Comparison of ENCODE assay signal across 22 cellular contexts in the genomic region with DNA sequence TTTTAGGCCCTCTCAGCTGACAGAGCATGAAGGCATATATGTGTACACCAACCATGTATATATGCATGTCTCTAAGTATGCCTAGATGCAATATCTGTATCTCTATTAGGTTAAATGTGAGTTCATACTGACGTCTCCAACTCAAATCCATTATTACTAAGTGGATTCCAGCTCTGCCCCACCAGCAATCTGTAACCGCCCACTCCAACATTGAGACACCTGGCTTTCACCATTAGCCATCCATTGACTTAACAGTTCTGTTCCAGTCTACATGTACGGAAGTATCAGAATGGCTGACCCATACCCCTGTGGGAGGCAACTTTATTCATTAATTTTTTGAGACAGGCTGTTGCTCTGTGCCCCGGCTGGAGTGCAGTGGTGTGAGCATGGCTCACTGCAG. TPM values are rescaled to one million over a fixed set of nuclear protein-coding genes. Genes with fewer than 3 reads are reported as not detected.
DNase-seq lines count a peak whose midpoint lies in the region; ATAC-seq and TF ChIP-seq lines count a peak whose summit lies in the region.
"Had no signal": no experiment of that assay in that cellular context is flagged by ENCODE, and none has a peak within 500 bp of the region (broad histone marks: within the 10 kb centered on the region; RNA-seq: fewer than 3 reads in every experiment).

No MANE protein-coding gene starts in this region.

- no peaks in the 10 kb centered on the region for H3K36me3 ChIP-seq in breast epithelium
- H3K36me3 ChIP-seq in transverse colon = no peaks in the 10 kb centered on the region
- H3K36me3 ChIP-seq in CD8-positive, alpha-beta T cell (ENCODE audit: insufficient read depth, low read length) = no peaks in the 10 kb centered on the region
- H3K36me3 ChIP-seq in upper lobe of left lung = no peaks in the 10 kb centered on the region
- H3K36me3 ChIP-seq: sigmoid colon had no signal

- no peak for TF ChIP-seq EP300 in transverse colon (IDR thresholded peaks at IDR 0.05; ENCODE audit: low read depth)
- no peak for TF ChIP-seq EP300 in upper lobe of left lung (IDR thresholded peaks at IDR 0.05)

- H3K9me3 Mint-ChIP-seq in MCF 10A (ENCODE audit: unreplicated experiment) (no peaks in the 10 kb centered on the region), mesothelial cell of epicardium (no peaks in the 10 kb centered on the region)
- no peaks in the 10 kb centered on the region for H3K9me3 Mint-ChIP-seq in CD8-positive, alpha-beta T cell
- H3K9me3 Mint-ChIP-seq: activated naive CD4-positive, alpha-beta T cell treated with anti-CD3 and anti-CD28 coated beads for 36 hours; activated T-cell treated with anti-CD3 and anti-CD28 coated beads, Interleukin-2, amount 50 U/mL, for 72 hours had no signal

- 79% methylated on average over 4 of the region's 4 CpGs; no CpG with 5 or more reads in 1 of the 2 donors for WGBS in transverse colon (ENCODE audit: low coverage in 1 of 2), 2 donors
- WGBS in upper lobe of left lung, 2 donors = 84 to 86% methylated on average over 4 of the region's 4 CpGs

- in situ Hi-C loops in transverse colon (cut with MboI; ENCODE audit: low pct_ligation_motif_present in 1 of 4, low pct_unique_long_range_greater_than_20kb in 1 of 4, low sequenced_read_pairs in 3 of 4) = no loop called here

- TF ChIP-seq CTCF in MCF 10A (IDR thresholded peaks at IDR 0.05; ENCODE audit: unreplicated experiment) = no peak
- no peak for TF ChIP-seq CTCF in breast epithelium (IDR thresholded peaks at IDR 0.05)
- TF ChIP-seq CTCF in epithelial cell of esophagus (IDR thresholded peaks at IDR 0.05; ENCODE audit: insufficient read depth, low read depth, low read length, missing control alignments) = no peak
- no peak for TF ChIP-seq CTCF in mesothelial cell of epicardium (IDR thresholded peaks at IDR 0.05; ENCODE audit: unreplicated experiment)
- no peak for TF ChIP-seq CTCF in transverse colon (IDR thresholded peaks at IDR 0.05)
- no peak for TF ChIP-seq CTCF in CD8-positive, alpha-beta T cell (IDR thresholded peaks at IDR 0.05)
- TF ChIP-seq CTCF in upper lobe of left lung (IDR thresholded peaks at IDR 0.05) = no peak

- H3K4me1 ChIP-seq in breast epithelium = peaks cover 0 to 5% of the 10 kb centered on the region in 2 donors
- peaks cover 0 to 24% (median 20%) of the 10 kb centered on the region in 4 donors for H3K4me1 ChIP-seq in transverse colon
- H3K4me1 ChIP-seq in CD8-positive, alpha-beta T cell (ENCODE audit: insufficient read depth, low read length) = no peaks in the 10 kb centered on the region
- H3K4me1 ChIP-seq in upper lobe of left lung = peaks cover 26 to 46% (median 33%) of the 10 kb centered on the region in 4 donors

- H3K27me3 ChIP-seq in breast epithelium = no peaks in the 10 kb centered on the region
- no peaks in the 10 kb centered on the region for H3K27me3 ChIP-seq in transverse colon
- H3K27me3 ChIP-seq in CD8-positive, alpha-beta T cell (ENCODE audit: insufficient read depth, low read length) = no peaks in the 10 kb centered on the region
- no peaks in the 10 kb centered on the region for H3K27me3 ChIP-seq in upper lobe of left lung

- no peaks in the 10 kb centered on the region for H3K9me3 ChIP-seq in breast epithelium
- H3K9me3 ChIP-seq in transverse colon = no peaks in the 10 kb centered on the region
- no peaks in the 10 kb centered on the region for H3K9me3 ChIP-seq in CD8-positive, alpha-beta T cell (ENCODE audit: low read length)
- no peaks in the 10 kb centered on the region for H3K9me3 ChIP-seq in upper lobe of left lung
- H3K9me3 ChIP-seq: sigmoid colon, SK-N-SH had no signal

- no peak for TF ChIP-seq POLR2A in breast epithelium (IDR thresholded peaks at IDR 0.05)
- TF ChIP-seq POLR2A in transverse colon (IDR thresholded peaks at IDR 0.05) = no peak
- TF ChIP-seq POLR2A in upper lobe of left lung (IDR thresholded peaks at IDR 0.05) = no peak

- DNase-seq in MCF 10A (ENCODE audit: unreplicated experiment) (no peak), breast epithelium (ENCODE audit: low spot score in 2 of 2) (no peak), epithelial cell of esophagus (ENCODE audit: low read depth) (peak; percentile 40), mesothelial cell of epicardium (ENCODE audit: low spot score in 2 of 2, unreplicated experiment in 2 of 2) (no peak), transverse colon (no peak), upper lobe of left lung (no peak), activated gamma-delta T cell treated with Interleukin-2 at 50 U/mL for 16 hours (no peak)
- DNase-seq in CD8-positive, alpha-beta T cell = no peak
- DNase-seq: activated CD4-positive, alpha-beta T cell treated with anti-CD3 and anti-CD28 coated beads, Interleukin-2, amount 50 U/mL, for 4 hours; activated naive CD4-positive, alpha-beta T cell treated with anti-CD3 and anti-CD28 coated beads for 36 hours; activated T-cell treated with anti-CD3 and anti-CD28 coated beads, Interleukin-2, amount 50 U/mL, for 72 hours; DND-41; GF-D8; Kasumi-1; NCI-H1436; NCI-H2081; NCI-H748 treated with DMSO at 0.1 percent for 48 hours; sigmoid colon; SK-N-SH; stimulated activated CD4-positive, alpha-beta T cell treated with anti-CD3 and anti-CD28 coated beads, Interleukin-4, amount 100 ng/mL, for 4 hours; substantia nigra had no signal

- H3K27ac Mint-ChIP-seq in MCF 10A (ENCODE audit: low read depth, unreplicated experiment) = peak overlapping the region; percentile 90
- H3K27ac Mint-ChIP-seq in mesothelial cell of epicardium = peak overlapping the region; percentile 54
- no peak overlapping the region for H3K27ac Mint-ChIP-seq in CD8-positive, alpha-beta T cell
- H3K27ac Mint-ChIP-seq: activated naive CD4-positive, alpha-beta T cell treated with anti-CD3 and anti-CD28 coated beads for 36 hours; activated T-cell treated with anti-CD3 and anti-CD28 coated beads, Interleukin-2, amount 50 U/mL, for 72 hours had no signal

- intact Hi-C loops in MCF 10A (cut with micrococcal nuclease) (loop anchor here (10.0 kb wide), 1 partner anchor 379 kb away; no protein-coding TSS in a partner anchor), breast epithelium (cut with DNase I; ENCODE audit: low total_unique reads) (no loop called here), transverse colon (cut with DNase I; ENCODE audit: low total_unique reads) (no loop called here)
- intact Hi-C loops in CD8-positive, alpha-beta T cell (cut with DNase I, micrococcal nuclease) = no loop called here

- peaks cover 37% of the 10 kb centered on the region for H3K4me1 Mint-ChIP-seq in MCF 10A (ENCODE audit: insufficient read depth, unreplicated experiment)
- peaks cover 38% of the 10 kb centered on the region for H3K4me1 Mint-ChIP-seq in mesothelial cell of epicardium
- no peaks in the 10 kb centered on the region for H3K4me1 Mint-ChIP-seq in CD8-positive, alpha-beta T cell (ENCODE audit: low read depth)

- H3K36me3 Mint-ChIP-seq in MCF 10A (ENCODE audit: insufficient read depth, unreplicated experiment) = no peaks in the 10 kb centered on the region
- H3K36me3 Mint-ChIP-seq in mesothelial cell of epicardium = no peaks in the 10 kb centered on the region
- H3K36me3 Mint-ChIP-seq in CD8-positive, alpha-beta T cell = no peaks in the 10 kb centered on the region

- no TSS peak for BruUV-seq in MCF 10A (replicated peaks; lab: Mats Ljungman, UMichigan)

- CTCF ChIA-PET in MCF 10A (lab: Yijun Ruan, JAX) = interaction anchor here (0.8 kb wide), 1 partner anchor 15 kb away, joined by 5 read pairs; a partner anchor contains a TSS
- CTCF ChIA-PET in CD8-positive, alpha-beta T cell (lab: Charles Lee) = no interaction called here

- no peak for ATAC-seq in CD8-positive, alpha-beta T cell
- ATAC-seq in upper lobe of left lung (ENCODE audit: low FRiP score in 2 of 2) = no peak
- ATAC-seq: activated T-cell treated with anti-CD3 and anti-CD28 coated beads, Interleukin-2, amount 50 U/mL, for 72 hours had no signal

- peak overlapping the region in 1 of 2 donors; percentile 23 for H3K27ac ChIP-seq in breast epithelium
- peak overlapping the region in 3 of 4 donors; percentile 24 to 61 (median 30) for H3K27ac ChIP-seq in transverse colon
- H3K27ac ChIP-seq in CD8-positive, alpha-beta T cell (ENCODE audit: low read depth, low read length) = no peak overlapping the region
- H3K27ac ChIP-seq in upper lobe of left lung = peak overlapping the region in 2 of 4 donors; percentile 27 to 30
- H3K27ac ChIP-seq: 22Rv1, sigmoid colon had no signal

- H3K4me3 ChIP-seq in breast epithelium (no peak overlapping the region), epithelial cell of esophagus (ENCODE audit: low read length) (no peak overlapping the region), transverse colon (no peak overlapping the region), upper lobe of left lung (no peak overlapping the region)
- no peak overlapping the region for H3K4me3 ChIP-seq in CD8-positive, alpha-beta T cell (ENCODE audit: low read depth, low read length)
- H3K4me3 ChIP-seq: sigmoid colon had no signal

- no peaks in the 10 kb centered on the region for H3K27me3 Mint-ChIP-seq in MCF 10A (ENCODE audit: insufficient read depth, unreplicated experiment)
- no peaks in the 10 kb centered on the region for H3K27me3 Mint-ChIP-seq in mesothelial cell of epicardium (ENCODE audit: low read depth)
- no peaks in the 10 kb centered on the region for H3K27me3 Mint-ChIP-seq in CD8-positive, alpha-beta T cell (ENCODE audit: low read depth)

- POLR2A ChIA-PET in MCF 10A (lab: Yijun Ruan, JAX) = interaction anchor here (0.5 to 1.4 kb wide), 4 partner anchors 9 to 256 kb away, joined by 3 to 4 read pairs (median 3); a partner anchor contains a TSS
- POLR2A ChIA-PET in CD8-positive, alpha-beta T cell (lab: Charles Lee) = no interaction called here

- H3K4me3 Mint-ChIP-seq in MCF 10A (ENCODE audit: unreplicated experiment) (peak overlapping the region; percentile 13), mesothelial cell of epicardium (no peak overlapping the region)
- H3K4me3 Mint-ChIP-seq in CD8-positive, alpha-beta T cell = no peak overlapping the region
- H3K4me3 Mint-ChIP-seq: activated naive CD4-positive, alpha-beta T cell treated with anti-CD3 and anti-CD28 coated beads for 36 hours; activated T-cell treated with anti-CD3 and anti-CD28 coated beads, Interleukin-2, amount 50 U/mL, for 72 hours had no signal

RNA-seq across cellular contexts. Expression of a gene that starts 15.0 kb away (rescaled TPM):
- 20.4 and 28.8 TPM in 2 replicates for total RNA-seq in MCF 10A (2022)
- 10 to 100 TPM; 16.4 to 28.8 (median 17.3) TPM for total RNA-seq in breast epithelium
- 22.0 to 24.0 TPM (median 23.2 TPM) in 3 replicates for total RNA-seq in mesothelial cell of epicardium
- 10 to 100 TPM; 15.0 to 78.6 (median 41.4) TPM for total RNA-seq in transverse colon
- 100 to 1,000 TPM in 1 of 2 experiments, 10 to 100 TPM in 1; 90.7 to 102 TPM for total RNA-seq in CD8-positive, alpha-beta T cell
- total RNA-seq in upper lobe of left lung = 100 to 1,000 TPM in 2 of 6 donors, 10 to 100 TPM in 4; 34.1 to 193 (median 81.4) TPM

RNA-seq across cellular contexts. Expression of a gene that starts 25.4 kb away (rescaled TPM):
- total RNA-seq in MCF 10A (2022) (5.3 and 5.4 TPM in 2 replicates), breast epithelium (10 to 100 TPM in 1 of 3 donors, 1 to 10 TPM in 2; 4.8 to 11.5 (median 8.2) TPM), mesothelial cell of epicardium (2.7 to 3.5 TPM (median 3.1 TPM) in 3 replicates), transverse colon (10 to 100 TPM in 3 of 4 donors, 1 to 10 TPM in 1; 3.2 to 58.4 (median 14.2) TPM), upper lobe of left lung (10 to 100 TPM in 2 of 6 donors, 1 to 10 TPM in 4; 3.6 to 36.9 (median 8.1) TPM)
- total RNA-seq in CD8-positive, alpha-beta T cell = 1 to 10 TPM; 1.2 to 1.6 TPM
